Comparison of ENCODE assay signal across 26 cellular contexts in the genomic region with DNA sequence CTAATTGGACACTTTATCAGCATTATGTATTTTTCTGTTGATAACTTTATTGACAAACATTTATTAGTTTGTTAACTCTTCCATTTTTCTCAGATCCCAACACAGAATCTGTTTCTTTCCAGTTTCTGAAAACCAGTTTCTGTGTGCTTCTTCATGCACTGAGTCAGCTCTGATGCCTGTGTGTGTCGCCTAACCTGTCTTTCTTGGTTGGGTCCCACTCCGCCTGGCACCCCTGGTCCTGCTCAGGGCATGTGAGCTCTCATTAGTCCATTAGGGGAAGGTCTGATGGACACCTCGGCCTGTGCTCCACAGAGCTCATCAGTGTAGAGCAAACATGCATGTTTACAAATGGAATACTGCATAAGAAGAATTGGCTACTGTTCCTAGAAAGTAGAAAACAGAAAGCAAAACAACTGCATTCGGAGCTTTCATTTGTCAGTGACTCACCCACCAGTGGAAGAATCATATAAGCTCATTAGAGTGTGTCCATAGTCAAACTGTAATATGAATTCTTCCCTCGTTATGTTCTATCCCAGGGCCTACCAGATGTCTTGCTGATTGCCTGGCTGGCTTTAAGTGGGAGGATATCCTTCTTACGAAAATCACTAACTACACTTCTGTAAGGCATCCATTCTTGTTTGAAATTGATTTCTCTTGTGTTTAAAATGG.
DNase-seq lines count a peak whose midpoint lies in the region; ATAC-seq and TF ChIP-seq lines count a peak whose summit lies in the region.
"Had no signal": no experiment of that assay in that cellular context is flagged by ENCODE, and none has a peak within 500 bp of the region (broad histone marks: within the 10 kb centered on the region; RNA-seq: fewer than 3 reads in every experiment).

No MANE protein-coding gene starts in this region.

- H3K4me2 ChIP-seq in GM23248 (ENCODE audit: unreplicated experiment), result peak overlapping the region; percentile 0

- TF ChIP-seq CTCF in AG09309 (IDR thresholded peaks at IDR 0.05; ENCODE audit: control insufficient read depth, insufficient read depth, low read depth, low read length, missing control alignments) (no peak), dorsolateral prefrontal cortex (IDR thresholded peaks at IDR 0.05 in 54 of 56, conservative IDR thresholded peaks at IDR 0.05 in 2 of 56; ENCODE audit: low read depth in 1 of 56, partially characterized antibody in 56 of 56) (no peak)

- DNase-seq in AG09309 (ENCODE audit: low read depth), result peak; percentile 32
- peak; percentile 55 for DNase-seq in GM23248
- peak; percentile 17 for DNase-seq in astrocyte of the hippocampus (ENCODE audit: low read depth, low spot score)
- DNase-seq in kidney glomerular epithelial cell (lab: John Stamatoyannopoulos, UW), result peak; percentile 51
- DNase-seq in stimulated activated naive CD4-positive, alpha-beta T cell treated with Interleukin-2 at 50 U/mL for 16 hours (lab: John Stamatoyannopoulos, UW), result no peak
- DNase-seq in dorsolateral prefrontal cortex, result no peak
- no peak for DNase-seq in CD4-positive, alpha-beta memory T cell
- DNase-seq: activated CD4-positive, CD25-positive, alpha-beta regulatory T cell; activated CD8-positive, alpha-beta memory T cell treated with anti-CD3 and anti-CD28 coated beads, Interleukin-2, amount 10 ng/mL, durations not matched to agents 7 days and 5 days; activated naive CD4-positive, alpha-beta T cell treated with anti-CD3 and anti-CD28 coated beads for 36 hours; activated T-cell treated with anti-CD3 and anti-CD28 coated beads, Interleukin-2, amount 50 U/mL, for 48 hours; C1 segment of cervical spinal cord; DMS79 treated with DMSO at 0.1 percent for 48 hours; endodermal cell; esophagus squamous epithelium; Kasumi-1; naive thymus-derived CD4-positive, alpha-beta T cell; NCI-H187; NCI-H82; occipital lobe; stimulated activated naive CD8-positive, alpha-beta T cell treated with anti-CD3 and anti-CD28 coated beads, Interleukin-15, amount 100 ng/mL, for 72 hours had no signal

- H3K27ac ChIP-seq in GM23248 (no peak overlapping the region), dorsolateral prefrontal cortex (peak overlapping the region in 1 of 59 donors; percentile 16)
- H3K27ac ChIP-seq in CD4-positive, alpha-beta memory T cell (ENCODE audit: low read depth, low read length), result no peak overlapping the region
- H3K27ac ChIP-seq: RWPE1, SK-N-MC, vagina had no signal

- H3K27me3 ChIP-seq in GM23248 (replicated peaks; ENCODE audit: insufficient read depth) (peaks cover 4% of the 10 kb centered on the region), dorsolateral prefrontal cortex (peaks cover 0 to 6% (median 0%) of the 10 kb centered on the region in 45 donors)
- no peaks in the 10 kb centered on the region for H3K27me3 ChIP-seq in CD4-positive, alpha-beta memory T cell (ENCODE audit: insufficient read depth, low read length)
- H3K27me3 ChIP-seq: esophagus squamous epithelium, vagina had no signal

- in situ Hi-C loops in GM23248 (cut with MboI), result no loop called here

- H2AFZ ChIP-seq in GM23248, result no peak overlapping the region

- no peaks in the 10 kb centered on the region for H3K36me3 ChIP-seq in GM23248 (ENCODE audit: low read depth)
- no peaks in the 10 kb centered on the region for H3K36me3 ChIP-seq in CD4-positive, alpha-beta memory T cell (ENCODE audit: insufficient read depth, low read length)
- H3K36me3 ChIP-seq: esophagus squamous epithelium, vagina had no signal

- H3K27me3 Mint-ChIP-seq in activated T-helper 17 cell treated with anti-CD3 and anti-CD28 coated beads, Interleukin-2, amount 50 U/mL, for 72 hours, result no peaks in the 10 kb centered on the region
- H3K27me3 Mint-ChIP-seq in CD4-positive, alpha-beta memory T cell, result peaks cover 0 to 2% of the 10 kb centered on the region in 2 donors
- H3K27me3 Mint-ChIP-seq: activated CD8-positive, alpha-beta memory T cell treated with anti-CD3 and anti-CD28 coated beads, Interleukin-2, amount 10 ng/mL, durations not matched to agents 7 days and 5 days; naive thymus-derived CD4-positive, alpha-beta T cell; stimulated activated naive CD8-positive, alpha-beta T cell treated with anti-CD3 and anti-CD28 coated beads, Interleukin-15, amount 100 ng/mL, for 72 hours had no signal

- intact Hi-C loops in dorsolateral prefrontal cortex (cut with DNase I), result no loop called here
- intact Hi-C loops in CD4-positive, alpha-beta memory T cell (cut with micrococcal nuclease), result no loop called here

- H3K9ac ChIP-seq in GM23248, result no peak overlapping the region

- POLR2A ChIA-PET in CD4-positive, alpha-beta memory T cell (lab: Charles Lee; ENCODE audit: partially characterized antibody), result no interaction called here

- 41 to 46% methylated on average over 6 of the region's 6 CpGs for WGBS in GM23248 (ENCODE audit: low coverage in 1 of 2, low lambda C conversion rate in 2 of 2, missing lambda C conversion rate in 2 of 2), 2 experiments

- H3K4me3 ChIP-seq in AG09309 (ENCODE audit: control insufficient read depth, low read depth, low read length) (no peak overlapping the region), GM23248 (0 out of 2 replicates have a peak overlapping the region, but pooled peaks have one; percentile 7), dorsolateral prefrontal cortex (no peak overlapping the region)
- no peak overlapping the region for H3K4me3 ChIP-seq in CD4-positive, alpha-beta memory T cell (ENCODE audit: low read length in 2 of 2)
- H3K4me3 ChIP-seq: esophagus squamous epithelium, SK-N-MC, vagina had no signal

- peaks cover 23% of the 10 kb centered on the region for H3K4me1 ChIP-seq in GM23248 (ENCODE audit: insufficient read depth)
- no peaks in the 10 kb centered on the region for H3K4me1 ChIP-seq in CD4-positive, alpha-beta memory T cell (ENCODE audit: insufficient read depth, low read length)
- H3K4me1 ChIP-seq: vagina had no signal

- H3K79me2 ChIP-seq in GM23248 (ENCODE audit: insufficient read depth), result no peaks in the 10 kb centered on the region

- CTCF ChIA-PET in CD4-positive, alpha-beta memory T cell (lab: Charles Lee; ENCODE audit: partially characterized antibody), result no interaction called here

- no peak for ATAC-seq in activated T-helper 17 cell treated with anti-CD3 and anti-CD28 coated beads, Interleukin-2, amount 50 U/mL, for 72 hours (replicated peaks)
- ATAC-seq: activated CD8-positive, alpha-beta memory T cell treated with anti-CD3 and anti-CD28 coated beads, Interleukin-2, amount 10 ng/mL, durations not matched to agents 7 days and 5 days; naive thymus-derived CD4-positive, alpha-beta T cell; stimulated activated naive CD8-positive, alpha-beta T cell treated with anti-CD3 and anti-CD28 coated beads, Interleukin-15, amount 100 ng/mL, for 72 hours had no signal

- peaks cover 6% of the 10 kb centered on the region; the same call in 1 of the 2 replicates for H3F3A ChIP-seq in GM23248 (ENCODE audit: insufficient read depth)

- H3K9me2 ChIP-seq in GM23248 (ENCODE audit: insufficient read depth), result no peaks in the 10 kb centered on the region

- H3K4me1 Mint-ChIP-seq in activated T-helper 17 cell treated with anti-CD3 and anti-CD28 coated beads, Interleukin-2, amount 50 U/mL, for 72 hours, result no peaks in the 10 kb centered on the region
- H3K4me1 Mint-ChIP-seq in CD4-positive, alpha-beta memory T cell, result peaks cover 0 to 2% (median 0%) of the 10 kb centered on the region in 4 donors
- H3K4me1 Mint-ChIP-seq: activated CD8-positive, alpha-beta memory T cell treated with anti-CD3 and anti-CD28 coated beads, Interleukin-2, amount 10 ng/mL, durations not matched to agents 7 days and 5 days; endodermal cell; mesothelial cell of epicardium had no signal

- no peaks in the 10 kb centered on the region for H3K9me3 Mint-ChIP-seq in activated T-helper 17 cell treated with anti-CD3 and anti-CD28 coated beads, Interleukin-2, amount 50 U/mL, for 72 hours
- H3K9me3 Mint-ChIP-seq in CD4-positive, alpha-beta memory T cell, result peaks cover 0 to 4% (median 0%) of the 10 kb centered on the region in 8 donors
- H3K9me3 Mint-ChIP-seq: activated naive CD4-positive, alpha-beta T cell treated with anti-CD3 and anti-CD28 coated beads for 36 hours; endodermal cell; stimulated activated naive CD8-positive, alpha-beta T cell treated with anti-CD3 and anti-CD28 coated beads, Interleukin-15, amount 100 ng/mL, for 72 hours had no signal

- H3K4me3 Mint-ChIP-seq in activated T-helper 17 cell treated with anti-CD3 and anti-CD28 coated beads, Interleukin-2, amount 50 U/mL, for 72 hours, result no peak overlapping the region
- no peak overlapping the region for H3K4me3 Mint-ChIP-seq in CD4-positive, alpha-beta memory T cell
- H3K4me3 Mint-ChIP-seq: activated CD8-positive, alpha-beta memory T cell treated with anti-CD3 and anti-CD28 coated beads, Interleukin-2, amount 10 ng/mL, durations not matched to agents 7 days and 5 days; activated naive CD4-positive, alpha-beta T cell treated with anti-CD3 and anti-CD28 coated beads for 36 hours; endodermal cell; mesothelial cell of epicardium; naive thymus-derived CD4-positive, alpha-beta T cell; stimulated activated naive CD8-positive, alpha-beta T cell treated with anti-CD3 and anti-CD28 coated beads, Interleukin-15, amount 100 ng/mL, for 72 hours had no signal

- no peaks in the 10 kb centered on the region for H3K36me3 Mint-ChIP-seq in activated T-helper 17 cell treated with anti-CD3 and anti-CD28 coated beads, Interleukin-2, amount 50 U/mL, for 72 hours (ENCODE audit: low read depth)
- H3K36me3 Mint-ChIP-seq in CD4-positive, alpha-beta memory T cell, result no peaks in the 10 kb centered on the region
- H3K36me3 Mint-ChIP-seq: activated CD8-positive, alpha-beta memory T cell treated with anti-CD3 and anti-CD28 coated beads, Interleukin-2, amount 10 ng/mL, durations not matched to agents 7 days and 5 days; mesothelial cell of epicardium had no signal

- no peaks in the 10 kb centered on the region for H3K9me3 ChIP-seq in GM23248 (ENCODE audit: low read depth)
- H3K9me3 ChIP-seq in CD4-positive, alpha-beta memory T cell (ENCODE audit: control insufficient read depth in 1 of 2, low read length in 2 of 2), result no peaks in the 10 kb centered on the region
- H3K9me3 ChIP-seq: esophagus squamous epithelium, vagina had no signal

- no peaks in the 10 kb centered on the region for H4K20me1 ChIP-seq in GM23248 (ENCODE audit: insufficient read depth)

- no peak overlapping the region for H3K27ac Mint-ChIP-seq in activated T-helper 17 cell treated with anti-CD3 and anti-CD28 coated beads, Interleukin-2, amount 50 U/mL, for 72 hours
- no peak overlapping the region for H3K27ac Mint-ChIP-seq in CD4-positive, alpha-beta memory T cell
- H3K27ac Mint-ChIP-seq: activated CD8-positive, alpha-beta memory T cell treated with anti-CD3 and anti-CD28 coated beads, Interleukin-2, amount 10 ng/mL, durations not matched to agents 7 days and 5 days; activated naive CD4-positive, alpha-beta T cell treated with anti-CD3 and anti-CD28 coated beads for 36 hours; endodermal cell; mesothelial cell of epicardium; naive thymus-derived CD4-positive, alpha-beta T cell; stimulated activated naive CD8-positive, alpha-beta T cell treated with anti-CD3 and anti-CD28 coated beads, Interleukin-15, amount 100 ng/mL, for 72 hours had no signal

Comparison
In these comparisons a context has a peak if more than half of its experiments do, and no peak if none do; other contexts are left out.
1. DNase-seq: peak in AG09309 (single experiment), GM23248 (single experiment), astrocyte of the hippocampus (single experiment) and kidney glomerular epithelial cell (single experiment); none in stimulated activated naive CD4-positive, alpha-beta T cell treated with Interleukin-2 at 50 U/mL for 16 hours (single experiment), dorsolateral prefrontal cortex (0 of 10) and CD4-positive, alpha-beta memory T cell (0 of 5).